In the genomic region with DNA sequence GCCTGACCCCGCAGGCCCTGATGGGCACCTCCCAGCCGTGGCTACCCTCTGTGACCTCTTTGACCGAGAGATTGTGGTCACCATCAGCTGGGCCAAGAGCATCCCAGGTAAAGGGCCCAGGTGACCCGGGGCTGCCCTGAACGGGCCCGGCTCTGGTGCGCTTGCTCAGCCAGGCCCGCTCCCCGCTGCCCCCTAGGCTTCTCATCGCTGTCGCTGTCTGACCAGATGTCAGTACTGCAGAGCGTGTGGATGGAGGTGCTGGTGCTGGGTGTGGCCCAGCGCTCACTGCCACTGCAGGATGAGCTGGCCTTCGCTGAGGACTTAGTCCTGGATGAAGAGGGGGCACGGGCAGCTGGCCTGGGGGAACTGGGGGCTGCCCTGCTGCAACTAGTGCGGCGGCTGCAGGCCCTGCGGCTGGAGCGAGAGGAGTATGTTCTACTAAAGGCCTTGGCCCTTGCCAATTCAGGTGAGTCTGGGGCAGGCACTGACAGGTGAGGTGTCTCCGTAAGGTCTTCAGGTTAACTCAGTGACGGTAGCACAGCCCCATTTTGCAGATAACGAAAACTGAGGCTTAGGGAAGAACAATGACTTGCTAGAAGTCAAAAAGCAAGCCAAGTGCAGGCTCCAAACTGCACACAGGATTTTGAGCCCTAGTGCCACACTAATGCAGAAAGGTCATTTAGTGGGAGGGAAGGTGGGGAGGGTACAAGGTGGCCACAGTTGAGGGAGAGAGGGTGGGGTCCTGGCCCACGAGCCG, we compare ENCODE assay signal across 13 cellular contexts. TPM values are rescaled to one million over a fixed set of nuclear protein-coding genes. Genes with fewer than 3 reads are reported as not detected.
DNase-seq lines count a peak whose midpoint lies in the region; ATAC-seq and TF ChIP-seq lines count a peak whose summit lies in the region.
"Had no signal": no experiment of that assay in that cellular context is flagged by ENCODE, and none has a peak within 500 bp of the region (broad histone marks: within the 10 kb centered on the region; RNA-seq: fewer than 3 reads in every experiment).

No MANE protein-coding gene starts in this region.

- TF ChIP-seq CTCF in natural killer cell (IDR thresholded peaks at IDR 0.05) (no peak), VCaP (conservative IDR thresholded peaks at IDR 0.05) (peak; percentile 55; the same call in 1 of the 2 replicates), vagina (IDR thresholded peaks at IDR 0.05) (no peak)

- H3K4me1 ChIP-seq in vagina = peaks cover 47% of the 10 kb centered on the region

- H3K4me3 ChIP-seq in vagina = no peak overlapping the region
- H3K4me3 ChIP-seq: SJSA1 had no signal

- H3K9me3 ChIP-seq in vagina = no peaks in the 10 kb centered on the region
- H3K9me3 ChIP-seq: SJSA1 had no signal

- H3K27ac Mint-ChIP-seq in natural killer cell treated with Interleukin-12 subunit alpha and Interleukin-12 subunit beta and Interleukin-15 and Interleukin-18, amount 100 ng/mL, for 72 hours = no peak overlapping the region
- H3K27ac Mint-ChIP-seq in natural killer cell = no peak overlapping the region

- H3K27ac ChIP-seq in VCaP (peak overlapping the region; percentile 100), vagina (peak overlapping the region; percentile 72)
- H3K27ac ChIP-seq: SJSA1 had no signal

- no peaks in the 10 kb centered on the region for H3K27me3 ChIP-seq in vagina
- H3K27me3 ChIP-seq: SJSA1 had no signal

- H3K36me3 ChIP-seq in vagina = peaks cover 0 to 21% of the 10 kb centered on the region in 2 donors

- intact Hi-C loops in natural killer cell (cut with micrococcal nuclease) (loop anchor here (5.0 kb wide), 1 partner anchor 128 kb away; a partner anchor contains a TSS), vagina (cut with DNase I) (loop anchor here (5.0 kb wide), 1 partner anchor 37 kb away; no protein-coding TSS in a partner anchor)

- no peaks in the 10 kb centered on the region for H3K9me3 Mint-ChIP-seq in natural killer cell treated with Interleukin-12 subunit alpha and Interleukin-12 subunit beta and Interleukin-15 and Interleukin-18, amount 100 ng/mL, for 72 hours
- H3K9me3 Mint-ChIP-seq in natural killer cell = no peaks in the 10 kb centered on the region

- no peaks in the 10 kb centered on the region for H3K36me3 Mint-ChIP-seq in natural killer cell treated with Interleukin-12 subunit alpha and Interleukin-12 subunit beta and Interleukin-15 and Interleukin-18, amount 100 ng/mL, for 72 hours
- no peaks in the 10 kb centered on the region for H3K36me3 Mint-ChIP-seq in natural killer cell

- DNase-seq in natural killer cell treated with Interleukin-12 subunit alpha and Interleukin-12 subunit beta and Interleukin-15 and Interleukin-18, amount 100 ng/mL, for 72 hours (ENCODE audit: low spot score) = no peak
- DNase-seq in natural killer cell = no peak
- DNase-seq in left lobe of liver (ENCODE audit: low spot score) = peak; percentile 46
- no peak for DNase-seq in vagina (ENCODE audit: extremely low spot score in 2 of 2)
- DNase-seq: EL, NCI-H187 had no signal

- H3K27me3 Mint-ChIP-seq in natural killer cell treated with Interleukin-12 subunit alpha and Interleukin-12 subunit beta and Interleukin-15 and Interleukin-18, amount 100 ng/mL, for 72 hours = no peaks in the 10 kb centered on the region
- no peaks in the 10 kb centered on the region for H3K27me3 Mint-ChIP-seq in natural killer cell (ENCODE audit: low read depth in 2 of 2)

- H3K4me3 Mint-ChIP-seq in natural killer cell treated with Interleukin-12 subunit alpha and Interleukin-12 subunit beta and Interleukin-15 and Interleukin-18, amount 100 ng/mL, for 72 hours = peak overlapping the region; percentile 10
- H3K4me3 Mint-ChIP-seq in natural killer cell = no peak overlapping the region

- TF ChIP-seq POLR2A in vagina (IDR thresholded peaks at IDR 0.05) = no peak

- ATAC-seq in natural killer cell treated with Interleukin-12 subunit alpha and Interleukin-12 subunit beta and Interleukin-15 and Interleukin-18, amount 100 ng/mL, for 72 hours = no peak
- no peak for ATAC-seq in natural killer cell
- ATAC-seq in left lobe of liver = no peak
- no peak for ATAC-seq in GM19452 (IDR thresholded peaks at IDR 0.05; ENCODE audit: unreplicated experiment)
- ATAC-seq in GM18861 (IDR thresholded peaks at IDR 0.05; ENCODE audit: unreplicated experiment) = no peak
- no peak for ATAC-seq in HG02610 (IDR thresholded peaks at IDR 0.05; ENCODE audit: unreplicated experiment)

- peaks cover 41 to 45% of the 10 kb centered on the region in 2 donors for H3K4me1 Mint-ChIP-seq in natural killer cell treated with Interleukin-12 subunit alpha and Interleukin-12 subunit beta and Interleukin-15 and Interleukin-18, amount 100 ng/mL, for 72 hours (ENCODE audit: low read depth in 2 of 2)
- peaks cover 44 to 45% of the 10 kb centered on the region in 2 donors for H3K4me1 Mint-ChIP-seq in natural killer cell

RNA-seq across cellular contexts. Expression of a gene that starts 2.4 kb away (rescaled TPM):
- 100 to 1,000 TPM; 171 to 203 TPM for total RNA-seq in natural killer cell treated with Interleukin-12 subunit alpha and Interleukin-12 subunit beta and Interleukin-15 and Interleukin-18, amount 100 ng/mL, for 72 hours
- total RNA-seq in natural killer cell (100 to 1,000 TPM in 2 of 3 donors, 10 to 100 TPM in 1; 98.4 to 106 (median 105) TPM), left lobe of liver (59.1 TPM), vagina (195 TPM)

RNA-seq across cellular contexts. Expression of a gene that starts 2.9 kb away (rescaled TPM):
- total RNA-seq in natural killer cell treated with Interleukin-12 subunit alpha and Interleukin-12 subunit beta and Interleukin-15 and Interleukin-18, amount 100 ng/mL, for 72 hours = 100 to 1,000 TPM in 1 of 2 donors, 10 to 100 TPM in 1; 83.5 to 116 TPM
- total RNA-seq in natural killer cell (100 to 1,000 TPM in 1 of 3 donors, 10 to 100 TPM in 2; 85.9 to 104 (median 88.8) TPM), left lobe of liver (96.4 TPM), vagina (229 TPM)

RNA-seq across cellular contexts. Expression of a gene that starts 9.7 kb away (rescaled TPM):
- 100 to 1,000 TPM in 1 of 2 donors, 10 to 100 TPM in 1; 67.2 to 116 TPM for total RNA-seq in natural killer cell treated with Interleukin-12 subunit alpha and Interleukin-12 subunit beta and Interleukin-15 and Interleukin-18, amount 100 ng/mL, for 72 hours
- total RNA-seq in natural killer cell (10 to 100 TPM; 47.1 to 51.3 (median 50.0) TPM), left lobe of liver (53.6 TPM), vagina (44.4 TPM)

RNA-seq across cellular contexts. Expression of a gene that starts 14.8 kb away (rescaled TPM):
- total RNA-seq in natural killer cell treated with Interleukin-12 subunit alpha and Interleukin-12 subunit beta and Interleukin-15 and Interleukin-18, amount 100 ng/mL, for 72 hours = not detected
- total RNA-seq in natural killer cell = under 1 TPM in 2 of 3 donors, not detected in 1; 0.80 to 0.90 TPM
- total RNA-seq in left lobe of liver = not detected
- total RNA-seq in vagina = not detected
- total RNA-seq: astrocyte, SJSA1 had no signal

RNA-seq across cellular contexts. Expression of a gene that starts 23.9 kb away (rescaled TPM):
- not detected for total RNA-seq in natural killer cell treated with Interleukin-12 subunit alpha and Interleukin-12 subunit beta and Interleukin-15 and Interleukin-18, amount 100 ng/mL, for 72 hours
- under 1 TPM in 2 of 3 donors, not detected in 1; 0.30 to 0.86 TPM for total RNA-seq in natural killer cell
- not detected for total RNA-seq in left lobe of liver
- 0.98 TPM for total RNA-seq in vagina
- total RNA-seq: LHCN-M2, SJSA1 had no signal
